ENCODE assay signal across 15 cellular contexts in the genomic region with DNA sequence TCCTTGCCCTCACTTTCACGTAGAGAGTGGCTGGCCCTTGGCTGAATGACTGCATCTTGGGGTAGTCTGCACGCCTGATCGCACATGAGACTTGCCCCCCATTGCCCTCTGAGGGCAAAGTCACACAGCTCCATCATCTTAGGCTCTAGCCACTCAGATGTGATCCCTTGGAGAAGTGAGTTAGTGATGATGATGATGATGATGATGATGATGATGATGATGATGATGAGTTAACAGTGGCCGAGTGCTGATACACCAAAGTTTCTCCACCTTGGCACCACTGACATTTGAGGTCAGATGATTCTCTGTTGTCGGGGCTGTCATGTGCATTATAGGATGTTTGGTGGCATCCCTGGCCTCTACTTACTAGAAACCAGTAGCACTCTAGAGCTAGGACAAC.
"Had no signal": no experiment of that assay in that cellular context is flagged by ENCODE, and none has a peak within 500 bp of the region (broad histone marks: within the 10 kb centered on the region; RNA-seq: fewer than 3 reads in every experiment).

No MANE protein-coding gene starts in this region.

- H3K27ac Mint-ChIP-seq: nephron had no signal

- H3K27me3 Mint-ChIP-seq: activated CD4-positive, alpha-beta memory T cell treated with anti-CD3 and anti-CD28 coated beads, Interleukin-2, amount 10 ng/mL, durations not matched to agents 7 days and 5 days; activated naive CD4-positive, alpha-beta T cell treated with anti-CD3 and anti-CD28 coated beads, Interleukin-2, amount 50 U/mL, for 24 hours had no signal

- DNase-seq: activated CD4-positive, alpha-beta memory T cell treated with anti-CD3 and anti-CD28 coated beads, Interleukin-2, amount 10 ng/mL, durations not matched to agents 7 days and 5 days; activated CD4-positive, alpha-beta T cell treated with anti-CD3 and anti-CD28 coated beads for 1 hour; activated gamma-delta T cell; activated T-cell treated with anti-CD3 and anti-CD28 coated beads, Interleukin-2, amount 50 U/mL, for 4 hours; amygdala; hypothalamus; islet precursor cell; nucleus accumbens; retina; stimulated activated naive CD4-positive, alpha-beta T cell treated with Interleukin-2 at 50 U/mL for 16 hours; SW 1271; T-helper 2 cell; WERI-Rb-1 had no signal

- H3K9me3 Mint-ChIP-seq: activated CD4-positive, alpha-beta memory T cell treated with anti-CD3 and anti-CD28 coated beads, Interleukin-2, amount 10 ng/mL, durations not matched to agents 7 days and 5 days; activated naive CD4-positive, alpha-beta T cell treated with anti-CD3 and anti-CD28 coated beads, Interleukin-2, amount 50 U/mL, for 24 hours; activated T-cell treated with anti-CD3 and anti-CD28 coated beads, Interleukin-2, amount 50 U/mL, for 4 hours; nephron had no signal

- ATAC-seq: activated T-cell treated with anti-CD3 and anti-CD28 coated beads, Interleukin-2, amount 50 U/mL, for 4 hours had no signal

- H3K4me3 Mint-ChIP-seq: activated naive CD4-positive, alpha-beta T cell treated with anti-CD3 and anti-CD28 coated beads, Interleukin-2, amount 50 U/mL, for 24 hours; activated T-cell treated with anti-CD3 and anti-CD28 coated beads, Interleukin-2, amount 50 U/mL, for 4 hours; nephron had no signal
